10 cellular contexts compared by ENCODE assay signal in the genomic region with DNA sequence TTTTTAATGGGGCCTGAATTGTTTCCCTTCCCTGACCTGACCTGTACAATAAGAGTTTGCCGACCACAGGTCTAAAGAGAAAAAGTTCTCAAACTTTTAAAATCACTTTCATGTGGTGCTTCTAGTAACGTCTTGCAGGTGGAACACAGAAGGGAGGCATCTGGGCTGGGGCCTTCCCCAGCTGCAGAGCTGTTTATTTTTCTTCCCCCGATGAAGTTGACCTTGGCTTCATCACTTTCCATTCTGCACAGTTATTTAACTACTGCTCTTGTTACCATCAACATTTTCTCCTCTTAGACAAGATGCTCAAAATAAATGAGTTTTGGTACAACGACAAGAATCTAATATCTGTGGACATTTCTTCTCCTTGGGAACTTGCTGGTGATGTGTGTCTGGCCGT.
"Had no signal": no experiment of that assay in that cellular context is flagged by ENCODE, and none has a peak within 500 bp of the region (broad histone marks: within the 10 kb centered on the region; RNA-seq: fewer than 3 reads in every experiment).

No MANE protein-coding gene starts in this region.

- ATAC-seq: GM23338, HCT116 had no signal

- H3K27ac ChIP-seq: GM23248 had no signal

- H2AFZ ChIP-seq: GM23248, GM23338 had no signal

- H3K36me3 ChIP-seq: HAP-1 had no signal

- DNase-seq: GM23248, GOT3, H7, H9 had no signal

- FAIRE-seq: H1, H54 had no signal

- H3K4me1 ChIP-seq: HAP-1 had no signal

- H3K4me3 ChIP-seq: GM23248, GM23338, HAP-1 had no signal

- H3K9ac ChIP-seq: GM23248 had no signal

- H3K4me3 Mint-ChIP-seq: GM23338, H9, HFFc6 had no signal

- H3K9me3 ChIP-seq: HAP-1 had no signal

- H3K4me2 ChIP-seq: GM23338 had no signal

- H3K9me3 Mint-ChIP-seq: GM23338, H9, HFFc6 had no signal

- H3K27ac Mint-ChIP-seq: GM23338, H9, HFFc6 had no signal

- H3K4me1 Mint-ChIP-seq: GM23338, H9 had no signal
